In genomic region chr14:20873370-20874177, GRCh38 we compare ENCODE assay signal across 8 cellular contexts. TPM values are rescaled to one million over a fixed set of nuclear protein-coding genes. Genes with fewer than 3 reads are reported as not detected.
DNase-seq lines count a peak whose midpoint lies in the region; ATAC-seq, FAIRE-seq and TF ChIP-seq lines count a peak whose summit lies in the region.

No MANE protein-coding gene starts in this region.

- FAIRE-seq in GM19239 (lab: Jason Lieb, UNC), result peak; percentile 73

- TF ChIP-seq CTCF in choroid plexus epithelial cell (conservative IDR thresholded peaks at IDR 0.05; ENCODE audit: low read depth, low read length), result peak; percentile 83

- H3K4me3 ChIP-seq in choroid plexus epithelial cell (ENCODE audit: low read depth, low read length), result peak overlapping the region; percentile 28

- DNase-seq in Ammon's horn (ENCODE audit: low spot score) (peak; percentile 88), GM19239 (ENCODE audit: insufficient read length, low spot score) (peak; percentile 39), LHCN-M2 (ENCODE audit: low read depth) (peak; percentile 52), choroid plexus epithelial cell (ENCODE audit: low read depth) (peak; percentile 84), left lobe of liver (ENCODE audit: low spot score) (peak; percentile 71)
- peak; percentile 71 to 79 for DNase-seq in activated CD4-positive, alpha-beta T cell treated with anti-CD3 and anti-CD28 coated beads for 24 hours (ENCODE audit: low read depth in 2 of 2)
- peak; percentile 83 for DNase-seq in stimulated activated CD4-positive, alpha-beta T cell treated with anti-CD3 and anti-CD28 coated beads, Interleukin-4, amount 100 ng/mL, for 24 hours

- peak; percentile 94 for ATAC-seq in left lobe of liver
- no peak for ATAC-seq in GM19452 (IDR thresholded peaks at IDR 0.05; ENCODE audit: unreplicated experiment)

RNA-seq across cellular contexts. Expression of gene RNASE3, which starts 17.6 kb away (rescaled TPM):
- total RNA-seq in LHCN-M2 (2014; rRNA removed), result not detected in 2 replicates
- not detected for polyA plus RNA-seq in LHCN-M2 (2012)
- not detected for total RNA-seq in left lobe of liver
